Comparison of ENCODE assay signal across 8 cellular contexts in the genomic region with DNA sequence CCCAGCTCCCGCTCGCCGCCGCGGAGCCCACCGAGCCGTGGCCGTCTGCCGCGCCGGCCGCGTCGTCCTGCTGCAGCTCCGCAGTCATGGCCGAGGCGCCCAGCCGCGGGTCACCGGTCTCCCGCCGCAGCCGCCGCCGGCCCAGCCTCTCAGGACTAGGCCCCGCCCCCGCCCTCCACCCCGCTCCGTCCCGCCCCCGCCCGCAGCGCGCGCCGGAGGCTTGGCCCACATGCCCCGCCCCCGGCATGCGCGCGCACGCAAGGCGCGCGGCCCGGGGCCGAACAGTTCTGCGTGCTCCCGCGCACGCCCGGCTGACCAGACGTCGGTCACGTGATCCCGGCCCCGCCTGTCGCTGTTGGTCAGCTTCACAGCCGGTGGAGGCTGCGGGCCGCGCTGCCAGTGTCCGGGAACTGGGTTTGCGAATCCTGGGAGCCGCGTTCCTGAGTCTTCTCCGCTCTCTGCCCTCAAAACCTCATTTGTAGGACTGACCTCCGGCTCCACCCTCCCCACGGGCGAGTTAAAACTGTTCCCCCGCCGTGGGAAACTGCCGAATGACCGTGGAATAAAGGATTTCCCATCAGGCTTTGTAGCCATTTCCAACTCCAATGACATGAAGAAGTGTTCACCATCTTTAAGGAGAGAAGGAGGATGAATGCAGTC. TPM values are rescaled to one million over a fixed set of nuclear protein-coding genes. Genes with fewer than 3 reads are reported as not detected.
A peak's percentile ranks its signal among the peaks of the same experiment; 100 is the strongest.
DNase-seq lines count a peak whose midpoint lies in the region; ATAC-seq and TF ChIP-seq lines count a peak whose summit lies in the region.

A gene with protein sequence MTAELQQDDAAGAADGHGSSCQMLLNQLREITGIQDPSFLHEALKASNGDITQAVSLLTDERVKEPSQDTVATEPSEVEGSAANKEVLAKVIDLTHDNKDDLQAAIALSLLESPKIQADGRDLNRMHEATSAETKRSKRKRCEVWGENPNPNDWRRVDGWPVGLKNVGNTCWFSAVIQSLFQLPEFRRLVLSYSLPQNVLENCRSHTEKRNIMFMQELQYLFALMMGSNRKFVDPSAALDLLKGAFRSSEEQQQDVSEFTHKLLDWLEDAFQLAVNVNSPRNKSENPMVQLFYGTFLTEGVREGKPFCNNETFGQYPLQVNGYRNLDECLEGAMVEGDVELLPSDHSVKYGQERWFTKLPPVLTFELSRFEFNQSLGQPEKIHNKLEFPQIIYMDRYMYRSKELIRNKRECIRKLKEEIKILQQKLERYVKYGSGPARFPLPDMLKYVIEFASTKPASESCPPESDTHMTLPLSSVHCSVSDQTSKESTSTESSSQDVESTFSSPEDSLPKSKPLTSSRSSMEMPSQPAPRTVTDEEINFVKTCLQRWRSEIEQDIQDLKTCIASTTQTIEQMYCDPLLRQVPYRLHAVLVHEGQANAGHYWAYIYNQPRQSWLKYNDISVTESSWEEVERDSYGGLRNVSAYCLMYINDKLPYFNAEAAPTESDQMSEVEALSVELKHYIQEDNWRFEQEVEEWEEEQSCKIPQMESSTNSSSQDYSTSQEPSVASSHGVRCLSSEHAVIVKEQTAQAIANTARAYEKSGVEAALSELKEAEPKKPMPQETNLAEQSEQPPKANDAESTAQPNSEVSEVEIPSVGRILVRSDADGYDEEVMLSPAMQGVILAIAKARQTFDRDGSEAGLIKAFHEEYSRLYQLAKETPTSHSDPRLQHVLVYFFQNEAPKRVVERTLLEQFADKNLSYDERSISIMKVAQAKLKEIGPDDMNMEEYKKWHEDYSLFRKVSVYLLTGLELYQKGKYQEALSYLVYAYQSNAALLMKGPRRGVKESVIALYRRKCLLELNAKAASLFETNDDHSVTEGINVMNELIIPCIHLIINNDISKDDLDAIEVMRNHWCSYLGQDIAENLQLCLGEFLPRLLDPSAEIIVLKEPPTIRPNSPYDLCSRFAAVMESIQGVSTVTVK (minus strand): TSS at position 159 of the 660 bp plus-strand sequence. CDS start 71 bp downstream, at position 88.

- DNase-seq in GM13976 (ENCODE audit: low spot score) (peak; percentile 98), NCI-H1417 treated with DMSO at 0.1 percent for 48 hours (lab: John Stamatoyannopoulos, UW) (peak; percentile 85), T-helper 1 cell (peak; percentile 61 to 88 (median 64)), adrenal gland (peak; percentile 97 to 99 (median 98)), heart left ventricle (peak; percentile 98 to 99 (median 98)), posterior cingulate gyrus (peak; percentile 95 to 100 (median 98)), type B pancreatic cell (ENCODE audit: extremely low spot score, unreplicated experiment) (peak; percentile 98)

- peak within 1 kb of the TSS; percentile 91 for H3K27ac Mint-ChIP-seq in type B pancreatic cell

- no peak for TF ChIP-seq CTCF in GM13976 (IDR thresholded peaks at IDR 0.05; ENCODE audit: borderline replicate concordance, control extremely low read depth, extremely low read depth, insufficient read depth, missing control alignments)
- TF ChIP-seq CTCF in adrenal gland (IDR thresholded peaks at IDR 0.05), result peak in 1 of 6 experiments; percentile 1
- no peak for TF ChIP-seq CTCF in heart left ventricle (IDR thresholded peaks at IDR 0.05)
- no peak for TF ChIP-seq CTCF in type B pancreatic cell (conservative IDR thresholded peaks at IDR 0.05)

- intact Hi-C loops in adrenal gland (cut with DNase I), result no loop called here
- intact Hi-C loops in heart left ventricle (cut with DNase I), result loop anchor here in 1 of 10 donors (10.0 kb wide), 1 partner anchor 299 kb away; no protein-coding TSS in a partner anchor
- intact Hi-C loops in posterior cingulate gyrus (cut with DNase I), result loop anchor here (2.0 to 10.0 kb wide), 3 partner anchors 103 to 289 kb away; a partner anchor contains a TSS

- peaks cover 4% of the 10 kb centered on the region for H3K27me3 Mint-ChIP-seq in type B pancreatic cell

- in situ Hi-C loops in GM13976 (cut with MboI; ENCODE audit: low sequenced_read_pairs, unreplicated experiment), result no loop called here

- ATAC-seq in HG02798 (IDR thresholded peaks at IDR 0.05; ENCODE audit: poor library complexity, unreplicated experiment) (peak; percentile 92), heart left ventricle (peak; percentile 64 to 93 (median 82))

- TF ChIP-seq POLR2A in adrenal gland (IDR thresholded peaks at IDR 0.05) (peak; percentile 79 to 92), heart left ventricle (IDR thresholded peaks at IDR 0.05) (peak; percentile 81 to 92)

- H3K4me1 ChIP-seq in adrenal gland (replicated peaks in 1 of 2) (peaks cover 12 to 35% of the 10 kb centered on the region in 2 donors), heart left ventricle (peaks cover 0 to 43% (median 17%) of the 10 kb centered on the region in 12 donors)

- H3K4me3 Mint-ChIP-seq in type B pancreatic cell, result peak within 1 kb of the TSS; percentile 94

- H3K4me1 Mint-ChIP-seq in type B pancreatic cell (ENCODE audit: unreplicated experiment), result peaks cover 25% of the 10 kb centered on the region

- H3K27me3 ChIP-seq in adrenal gland (no peaks in the 10 kb centered on the region), heart left ventricle (no peaks in the 10 kb centered on the region)

- H3K9me3 Mint-ChIP-seq in type B pancreatic cell, result no peaks in the 10 kb centered on the region

- H3K9me3 ChIP-seq in adrenal gland (replicated peaks in 1 of 3) (no peaks in the 10 kb centered on the region), heart left ventricle (no peaks in the 10 kb centered on the region)

- H3K27ac ChIP-seq in adrenal gland (peak within 1 kb of the TSS; percentile 51 to 96 (median 95)), heart left ventricle (peak within 1 kb of the TSS; percentile 81 to 99 (median 96))

- H3K36me3 ChIP-seq in adrenal gland (replicated peaks in 1 of 2), result no peaks in the 10 kb centered on the region
- H3K36me3 ChIP-seq in heart left ventricle, result no peaks in the 10 kb centered on the region

- WGBS in adrenal gland, 4 donors, result 0 to 1% (median 0%) methylated on average over 16 to 74 of the region's 74 CpGs
- WGBS in heart left ventricle, 4 donors, result 0 to 1% (median 0%) methylated on average over 4 to 74 of the region's 74 CpGs

- H3K4me3 ChIP-seq in adrenal gland (peak within 1 kb of the TSS; percentile 47 to 99 (median 68)), heart left ventricle (peak within 1 kb of the TSS; percentile 60 to 90 (median 80))

- H3K36me3 Mint-ChIP-seq in type B pancreatic cell, result peaks cover 5% of the 10 kb centered on the region

RNA-seq across cellular contexts. Expression of the gene that starts here (rescaled TPM):
- total RNA-seq in adrenal gland, result 10 to 100 TPM in 7 of 8 donors, 1 to 10 TPM in 1; 8.8 to 25.0 (median 17.2) TPM
- polyA plus RNA-seq in adrenal gland, result 10 to 100 TPM in 1 of 3 donors, 1 to 10 TPM in 2; 2.9 to 19.7 (median 3.5) TPM
- 100 to 1,000 TPM in 8 of 9 donors, 10 to 100 TPM in 1; 86.7 to 172 (median 124) TPM for total RNA-seq in heart left ventricle
- polyA plus RNA-seq in heart left ventricle, result 10 to 100 TPM; 28.8 to 86.5 TPM
- total RNA-seq in type B pancreatic cell (ENCODE audit: low replicate concordance), result 22.7 and 46.9 TPM in 2 replicates

Comparison
In these comparisons a context has a peak if more than half of its experiments do, and no peak if none do; other contexts are left out.
1. Peak in every context shown above with its lines: DNase-seq, ATAC-seq, H3K4me3 ChIP-seq and H3K27ac ChIP-seq.